17 cellular contexts compared by ENCODE assay signal in the genomic region with DNA sequence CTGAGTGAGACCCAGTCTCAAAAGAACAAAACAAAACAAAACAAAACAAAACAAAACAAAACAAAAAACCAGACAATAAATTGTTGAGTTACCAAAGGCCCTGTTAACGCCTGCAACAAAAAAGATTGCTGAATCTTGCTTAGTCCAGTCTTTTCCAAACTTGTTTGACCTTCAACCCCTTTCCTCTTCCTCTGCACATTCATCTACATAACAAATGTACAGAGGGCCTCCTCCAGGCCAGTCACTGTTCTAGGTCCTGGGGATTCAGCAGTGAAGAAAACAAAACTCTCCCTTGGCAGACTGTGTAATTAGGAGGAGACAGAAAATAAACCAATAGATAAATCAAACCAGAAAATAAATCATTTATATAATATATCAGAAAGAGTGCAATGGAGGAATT.
DNase-seq lines count a peak whose midpoint lies in the region; ATAC-seq and TF ChIP-seq lines count a peak whose summit lies in the region.
"Had no signal": no experiment of that assay in that cellular context is flagged by ENCODE, and none has a peak within 500 bp of the region (broad histone marks: within the 10 kb centered on the region; RNA-seq: fewer than 3 reads in every experiment).

No MANE protein-coding gene starts in this region.

- peaks cover 2% of the 10 kb centered on the region; the same call in 1 of the 2 replicates for H3K9me2 ChIP-seq in GM23338 (ENCODE audit: insufficient read depth)
- H3K9me2 ChIP-seq in MM.1S (replicated peaks; ENCODE audit: insufficient read depth, low read length) = no peaks in the 10 kb centered on the region

- H2AFZ ChIP-seq in GM23338 (no peak overlapping the region), neural progenitor cell (replicated peaks) (no peak overlapping the region), MM.1S (ENCODE audit: low read length) (no peak overlapping the region)
- H2AFZ ChIP-seq: GM23248 had no signal

- H4K20me1 ChIP-seq in GM23338 (replicated peaks; ENCODE audit: insufficient read depth) (no peaks in the 10 kb centered on the region), neural progenitor cell (ENCODE audit: low read depth) (no peaks in the 10 kb centered on the region), MM.1S (ENCODE audit: insufficient read depth, low read length) (no peaks in the 10 kb centered on the region)

- H3K4me3 Mint-ChIP-seq in GM23338 = no peak overlapping the region
- no peak overlapping the region for H3K4me3 Mint-ChIP-seq in neural progenitor cell
- H3K4me3 Mint-ChIP-seq in T-helper 17 cell = no peak overlapping the region
- H3K4me3 Mint-ChIP-seq: CD4-positive, alpha-beta memory T cell had no signal

- H3K4me2 ChIP-seq in GM23338 = no peak overlapping the region
- H3K4me2 ChIP-seq in neural progenitor cell = no peak overlapping the region
- no peak overlapping the region for H3K4me2 ChIP-seq in MM.1S (ENCODE audit: low read depth, low read length)

- H3K9ac ChIP-seq in neural progenitor cell (no peak overlapping the region), MM.1S (ENCODE audit: low read length) (no peak overlapping the region)
- H3K9ac ChIP-seq: GM23248 had no signal

- H3K79me2 ChIP-seq in GM23338 (replicated peaks; ENCODE audit: insufficient read depth) = no peaks in the 10 kb centered on the region
- no peaks in the 10 kb centered on the region for H3K79me2 ChIP-seq in neural progenitor cell (ENCODE audit: low read depth)
- no peaks in the 10 kb centered on the region for H3K79me2 ChIP-seq in MM.1S (ENCODE audit: low read length)

- in situ Hi-C loops in HAP-1 (cut with MboI; ENCODE audit: low sequenced_read_pairs) = no loop called here

- H3K4me3 ChIP-seq in GM23338 (no peak overlapping the region), HAP-1 (no peak overlapping the region), neural progenitor cell (no peak overlapping the region), MM.1S (ENCODE audit: low read length) (no peak overlapping the region)
- H3K4me3 ChIP-seq: GM23248 had no signal

- H3K36me3 ChIP-seq in GM23338 (ENCODE audit: insufficient read depth) (no peaks in the 10 kb centered on the region), HAP-1 (replicated peaks) (no peaks in the 10 kb centered on the region), neural progenitor cell (no peaks in the 10 kb centered on the region), MM.1S (replicated peaks; ENCODE audit: insufficient read depth, low read length) (no peaks in the 10 kb centered on the region)

- no peaks in the 10 kb centered on the region for H3K27me3 ChIP-seq in GM23338 (ENCODE audit: insufficient read depth)
- H3K27me3 ChIP-seq in HAP-1 (ENCODE audit: low read depth) = no peaks in the 10 kb centered on the region
- H3K27me3 ChIP-seq in neural progenitor cell = no peaks in the 10 kb centered on the region
- no peaks in the 10 kb centered on the region for H3K27me3 ChIP-seq in MM.1S (replicated peaks; ENCODE audit: insufficient read depth, low read length)

- H3K27ac ChIP-seq in GM23338 (ENCODE audit: low read depth) = no peak overlapping the region
- no peak overlapping the region for H3K27ac ChIP-seq in neural progenitor cell
- no peak overlapping the region for H3K27ac ChIP-seq in MM.1S (ENCODE audit: low read length)
- H3K27ac ChIP-seq: GM23248 had no signal

- H3K4me1 ChIP-seq in GM23338 (ENCODE audit: insufficient read depth) = peaks cover 45% of the 10 kb centered on the region
- peaks cover 42% of the 10 kb centered on the region for H3K4me1 ChIP-seq in HAP-1
- H3K4me1 ChIP-seq in neural progenitor cell = peaks cover 22% of the 10 kb centered on the region
- peaks cover 6% of the 10 kb centered on the region for H3K4me1 ChIP-seq in MM.1S (ENCODE audit: low read length)

- H3K9me3 ChIP-seq in HAP-1 (no peaks in the 10 kb centered on the region), neural progenitor cell (ENCODE audit: low read depth) (no peaks in the 10 kb centered on the region), MM.1S (replicated peaks; ENCODE audit: insufficient read depth, low read length) (no peaks in the 10 kb centered on the region), T-helper 17 cell (ENCODE audit: control insufficient read depth, low read length, poor library complexity, severe bottlenecking) (no peaks in the 10 kb centered on the region)

- DNase-seq in GM23338 (ENCODE audit: low spot score) (no peak), HAP-1 (ENCODE audit: low spot score in 2 of 2) (peak; percentile 43 to 75), left lobe of liver (ENCODE audit: low spot score) (no peak), neural progenitor cell (ENCODE audit: low spot score) (no peak), MM.1S (no peak), T-helper 17 cell (no peak)
- DNase-seq: C1 segment of cervical spinal cord; Calu3; CD4-positive, alpha-beta memory T cell; COR-L47; DMS53; DND-41; GDM1; GM23248 had no signal

- H3K27me3 Mint-ChIP-seq in GM23338 (ENCODE audit: insufficient read depth, low read depth, poor library complexity) = peaks cover 4% of the 10 kb centered on the region
- H3K27me3 Mint-ChIP-seq in neural progenitor cell (ENCODE audit: insufficient read depth, low read depth) = peaks cover 3% of the 10 kb centered on the region
- no peaks in the 10 kb centered on the region for H3K27me3 Mint-ChIP-seq in T-helper 17 cell
- H3K27me3 Mint-ChIP-seq: CD4-positive, alpha-beta memory T cell had no signal

- ATAC-seq in GM23338 = peak; percentile 35; the same call in 2 of the 3 replicates
- ATAC-seq in left lobe of liver = peak; percentile 31
- ATAC-seq in GM19397 (IDR thresholded peaks at IDR 0.05; ENCODE audit: unreplicated experiment) = no peak
- ATAC-seq in T-helper 17 cell = no peak
- ATAC-seq: GM12878, HCT116 had no signal

- H3K9me3 Mint-ChIP-seq in GM23338 (peaks cover 13% of the 10 kb centered on the region), neural progenitor cell (peaks cover 3% of the 10 kb centered on the region)

- H3K27ac Mint-ChIP-seq in GM23338 = no peak overlapping the region
- H3K27ac Mint-ChIP-seq in neural progenitor cell = peak overlapping the region; percentile 36
- H3K27ac Mint-ChIP-seq in T-helper 17 cell = no peak overlapping the region
- H3K27ac Mint-ChIP-seq: CD4-positive, alpha-beta memory T cell had no signal

- peaks cover 39% of the 10 kb centered on the region for H3K4me1 Mint-ChIP-seq in GM23338
- H3K4me1 Mint-ChIP-seq in neural progenitor cell = peaks cover 32% of the 10 kb centered on the region
- no peaks in the 10 kb centered on the region for H3K4me1 Mint-ChIP-seq in T-helper 17 cell
- H3K4me1 Mint-ChIP-seq: CD4-positive, alpha-beta memory T cell had no signal

- no peaks in the 10 kb centered on the region for H3F3A ChIP-seq in GM23338 (replicated peaks; ENCODE audit: low read depth)
- peaks cover 9% of the 10 kb centered on the region for H3F3A ChIP-seq in neural progenitor cell (ENCODE audit: low read depth)
- H3F3A ChIP-seq in MM.1S (ENCODE audit: insufficient read depth, low read length) = 0 out of 2 replicates have a peak, but pooled peaks cover 8% of the 10 kb centered on the region

- H3K36me3 Mint-ChIP-seq in GM23338 (ENCODE audit: low read depth) (peaks cover 13% of the 10 kb centered on the region), neural progenitor cell (peaks cover 5% of the 10 kb centered on the region), T-helper 17 cell (ENCODE audit: low read depth) (no peaks in the 10 kb centered on the region)
- H3K36me3 Mint-ChIP-seq: CD4-positive, alpha-beta memory T cell had no signal

- TF ChIP-seq CTCF in GM23338 (conservative IDR thresholded peaks at IDR 0.05; ENCODE audit: low read depth in 2 of 2) (no peak), neural progenitor cell (IDR thresholded peaks at IDR 0.05) (no peak), MM.1S (IDR thresholded peaks at IDR 0.05; ENCODE audit: low read length) (no peak)

Comparison
In these comparisons a context has a peak if more than half of its experiments do, and no peak if none do; other contexts are left out.
1. ATAC-seq: peak in GM23338 (single experiment) and left lobe of liver (single experiment); none in GM19397 (single experiment) and T-helper 17 cell (single experiment).
2. DNase-seq: peak in HAP-1 (2 of 2); none in GM23338 (single experiment), left lobe of liver (single experiment), neural progenitor cell (single experiment), MM.1S (single experiment) and T-helper 17 cell (0 of 3).